Comparison of ENCODE assay signal across 11 cellular contexts in genomic region chr1:17570228-17570627, GRCh38. TPM values are rescaled to one million over a fixed set of nuclear protein-coding genes. Genes with fewer than 3 reads are reported as not detected.
DNase-seq lines count a peak whose midpoint lies in the region; ATAC-seq and TF ChIP-seq lines count a peak whose summit lies in the region.
"Had no signal": no experiment of that assay in that cellular context is flagged by ENCODE, and none has a peak within 500 bp of the region (broad histone marks: within the 10 kb centered on the region; RNA-seq: fewer than 3 reads in every experiment).

No MANE protein-coding gene starts in this region.

- no TSS peak for BruUV-seq in HCT116 (replicated peaks; lab: Mats Ljungman, UMichigan)

- H3K27ac ChIP-seq in HCT116 (ENCODE audit: low read depth, low read length) (peak overlapping the region; percentile 95), brain microvascular endothelial cell (peak overlapping the region; percentile 85), lower lobe of right lung (peak overlapping the region; percentile 87), spleen (peak overlapping the region; percentile 27 to 85 (median 78))

- RAD21 ChIA-PET in HCT116 (lab: Charles Lee; ENCODE audit: low non-redundant PET in 1 of 2, low total read pairs in 2 of 2, uncharacterized antibody in 2 of 2, unreplicated experiment in 2 of 2): interaction anchor here (0.7 to 1.6 kb wide), 2 partner anchors 37 to 63 kb away, joined by 5 to 8 read pairs; no protein-coding TSS in a partner anchor

- ATAC-seq in HCT116: no peak
- ATAC-seq in lower lobe of right lung: no peak
- no peak for ATAC-seq in GM21717 (IDR thresholded peaks at IDR 0.05; ENCODE audit: unreplicated experiment)
- no peak for ATAC-seq in HG02610 (IDR thresholded peaks at IDR 0.05; ENCODE audit: unreplicated experiment)

- H3K4me1 ChIP-seq in HCT116 (ENCODE audit: control insufficient read depth in 1 of 2, insufficient read depth in 2 of 2, low read length in 2 of 2) (peaks cover 54 to 74% of the 10 kb centered on the region in 2 experiments), lower lobe of right lung (peaks cover 39% of the 10 kb centered on the region), spleen (peaks cover 16 to 77% (median 40%) of the 10 kb centered on the region in 6 donors)

- H3K9me2 ChIP-seq in HCT116 (ENCODE audit: insufficient read depth): no peaks in the 10 kb centered on the region

- WGBS in spleen, 5 donors: 64 to 89% (median 81%) methylated on average over 3 of the region's 3 CpGs

- H3K9me3 ChIP-seq in HCT116 (ENCODE audit: control insufficient read depth in 1 of 2, insufficient read depth in 1 of 2, low read depth in 1 of 2, low read length in 2 of 2) (no peaks in the 10 kb centered on the region), lower lobe of right lung (no peaks in the 10 kb centered on the region), spleen (no peaks in the 10 kb centered on the region)

- no peak for TF ChIP-seq POLR2A in HCT116 (IDR thresholded peaks at IDR 0.05; ENCODE audit: borderline replicate concordance, extremely low read depth, insufficient read depth, insufficient read length)
- no peak for TF ChIP-seq POLR2A in spleen (IDR thresholded peaks at IDR 0.05)

- POLR2A ChIA-PET in HCT116 (lab: Charles Lee): interaction anchor here (0.6 to 1.5 kb wide), 2 partner anchors 13 to 16 kb away, joined by 3 to 4 read pairs; no protein-coding TSS in a partner anchor

- H3K27me3 ChIP-seq in HCT116 (ENCODE audit: insufficient read depth, low read length): no peaks in the 10 kb centered on the region
- no peaks in the 10 kb centered on the region for H3K27me3 ChIP-seq in brain microvascular endothelial cell (replicated peaks)
- H3K27me3 ChIP-seq in lower lobe of right lung (ENCODE audit: low read depth): no peaks in the 10 kb centered on the region
- no peaks in the 10 kb centered on the region for H3K27me3 ChIP-seq in spleen (replicated peaks in 1 of 7)

- in situ Hi-C loops in brain microvascular endothelial cell (cut with HindIII; ENCODE audit: low pct_ligation_motif_present, low sequenced_read_pairs): no loop called here

- H3K4me3 ChIP-seq in HCT116 (replicated peaks in 1 of 2; ENCODE audit: low read depth in 1 of 2, low read length in 2 of 2) (peak overlapping the region in 1 of 2 experiments; percentile 48; a peak in 2 of 4 replicates), brain microvascular endothelial cell (ENCODE audit: low read depth, low read length) (no peak overlapping the region), lower lobe of right lung (no peak overlapping the region), spleen (no peak overlapping the region)

- no peak for TF ChIP-seq RAD21 in HCT116 (IDR thresholded peaks at IDR 0.05; ENCODE audit: low read depth)

- H3K4me2 ChIP-seq in HCT116 (ENCODE audit: low read length): peak overlapping the region; percentile 76

- intact Hi-C loops in HCT116 (cut with micrococcal nuclease) (no loop called here), lower lobe of right lung (cut with DNase I) (no loop called here), spleen (cut with DNase I; ENCODE audit: low total_unique reads) (no loop called here)

- DNase-seq in HCT116 (ENCODE audit: low read depth, low spot score) (no peak), brain microvascular endothelial cell (no peak), lower lobe of right lung (no peak), spleen (no peak), KG1 (lab: John Stamatoyannopoulos, UW) (no peak), NCI-H187 (lab: John Stamatoyannopoulos, UW) (no peak)
- DNase-seq: CD8-positive, alpha-beta memory T cell; KBM-7; NCI-H2171 treated with DMSO at 0.1 percent for 48 hours had no signal

- no peak overlapping the region for H2AFZ ChIP-seq in HCT116 (ENCODE audit: low read depth, low read length, poor library complexity, severe bottlenecking)

- TF ChIP-seq CTCF in HCT116 (IDR thresholded peaks at IDR 0.05 in 2 of 3, conservative IDR thresholded peaks at IDR 0.05 in 1 of 3; ENCODE audit: borderline replicate concordance in 1 of 3, insufficient read depth in 1 of 3, low read depth in 2 of 3, low read length in 2 of 3) (no peak), brain microvascular endothelial cell (IDR thresholded peaks at IDR 0.05; ENCODE audit: low read depth, low read length, missing control alignments) (no peak), lower lobe of right lung (IDR thresholded peaks at IDR 0.05) (no peak), spleen (IDR thresholded peaks at IDR 0.05 in 8 of 11, conservative IDR thresholded peaks at IDR 0.05 in 3 of 11) (no peak)

- CTCF ChIA-PET in HCT116 (lab: Charles Lee): interaction anchor here (1.1 kb wide), 1 partner anchor 76 kb away, joined by 3 read pairs; no protein-coding TSS in a partner anchor

- H3K79me2 ChIP-seq in HCT116 (ENCODE audit: insufficient read depth, low read length): peaks cover 19% of the 10 kb centered on the region; the same call in 1 of the 2 replicates

- H4K20me1 ChIP-seq in HCT116 (ENCODE audit: insufficient read depth): no peaks in the 10 kb centered on the region

- H3K36me3 ChIP-seq in HCT116 (ENCODE audit: control insufficient read depth in 1 of 2, insufficient read depth in 2 of 2, low read length in 2 of 2) (no peaks in the 10 kb centered on the region), brain microvascular endothelial cell (replicated peaks) (no peaks in the 10 kb centered on the region), lower lobe of right lung (no peaks in the 10 kb centered on the region), spleen (no peaks in the 10 kb centered on the region)

- H3K9ac ChIP-seq in HCT116 (ENCODE audit: low read length): peak overlapping the region; percentile 82

TF ChIP-seq in HCT116, 20 proteins besides CTCF, POLR2A, EP300 and RAD21:
- TF ChIP-seq CEBPB (IDR thresholded peaks at IDR 0.05; ENCODE audit: low read depth) (no peak), CBX3 (IDR thresholded peaks at IDR 0.05; ENCODE audit: low read depth) (no peak), SRF (IDR thresholded peaks at IDR 0.05; ENCODE audit: low read depth) (no peak), MAX (IDR thresholded peaks at IDR 0.05) (no peak), EZH2phosphoT487 (IDR thresholded peaks at IDR 0.05; ENCODE audit: borderline replicate concordance) (no peak), REST (IDR thresholded peaks at IDR 0.05; ENCODE audit: low read depth) (no peak), EZH2 (IDR thresholded peaks at IDR 0.05) (no peak), ZNF274 (IDR thresholded peaks at IDR 0.05; ENCODE audit: low read depth, low read length) (no peak), SP1 (IDR thresholded peaks at IDR 0.05; ENCODE audit: low read depth) (no peak), TCF7L2 (IDR thresholded peaks at IDR 0.05; ENCODE audit: borderline replicate concordance, extremely low read depth, insufficient read depth, insufficient read length) (no peak), EGR1 (IDR thresholded peaks at IDR 0.05; ENCODE audit: low read depth) (no peak), SIN3A (IDR thresholded peaks at IDR 0.05; ENCODE audit: low read depth) (no peak), JUND (IDR thresholded peaks at IDR 0.05) (no peak), POLR2AphosphoS5 (IDR thresholded peaks at IDR 0.05; ENCODE audit: low read depth, low read length) (no peak)

RNA-seq across cellular contexts. Expression of gene ARHGEF10L, which starts 30.7 kb away (rescaled TPM):
- total RNA-seq in HCT116 (2021; ENCODE audit: unreplicated experiment): 14.7 TPM
- polyA plus RNA-seq in HCT116 (2012): 16.1 and 20.4 TPM in 2 replicates
- total RNA-seq in lower lobe of right lung: 57.9 TPM
- total RNA-seq in spleen: 10 to 100 TPM; 12.4 to 40.9 (median 23.6) TPM
- polyA plus RNA-seq in spleen: 10 to 100 TPM in 2 of 3 donors, 1 to 10 TPM in 1; 10.0 to 24.2 (median 12.5) TPM
- polyA plus RNA-seq: CD8-positive, alpha-beta memory T cell had no signal
